Comparison of ENCODE assay signal across 8 cellular contexts in the genomic region with DNA sequence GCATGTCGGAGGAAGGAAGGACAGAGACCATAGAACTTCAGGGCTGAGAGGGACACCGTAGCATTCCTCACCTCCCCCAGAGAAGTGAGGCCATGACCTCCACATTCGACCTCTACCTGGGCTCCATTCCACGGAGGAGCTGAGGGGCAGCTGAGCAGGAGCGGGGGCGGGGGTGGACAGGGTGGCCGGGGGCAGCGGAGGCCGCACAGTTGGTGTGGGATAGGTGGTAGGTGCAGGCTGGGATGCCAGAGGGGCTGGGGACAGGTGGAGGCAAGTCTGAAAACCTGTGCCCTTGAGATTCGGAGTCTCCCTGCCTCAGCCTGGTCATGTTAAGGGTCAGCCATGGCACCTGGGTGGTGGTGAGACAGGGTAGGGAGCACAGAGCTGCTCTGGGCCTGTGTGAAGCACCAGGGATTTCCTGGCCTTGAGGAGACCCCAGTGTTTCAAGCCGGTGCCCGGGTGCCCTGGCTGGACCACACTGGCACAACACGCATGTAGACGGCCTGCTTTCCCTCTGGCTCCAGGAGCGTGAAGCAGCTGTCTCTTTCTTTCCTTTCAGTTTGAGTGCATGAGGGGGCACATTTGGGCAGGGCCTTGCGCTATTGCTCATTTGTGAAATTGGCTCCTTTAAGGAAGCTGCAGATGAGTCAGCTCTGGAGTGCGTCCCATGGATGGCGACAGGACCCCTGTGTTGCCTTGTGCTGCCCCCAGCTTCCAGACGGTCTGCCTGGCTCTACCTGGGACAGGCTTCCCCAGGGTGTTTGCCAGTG. TPM values are rescaled to one million over a fixed set of nuclear protein-coding genes. Genes with fewer than 3 reads are reported as not detected.
DNase-seq lines count a peak whose midpoint lies in the region; ATAC-seq and TF ChIP-seq lines count a peak whose summit lies in the region.

No MANE protein-coding gene starts in this region.

- H3K36me3 ChIP-seq in adrenal gland (replicated peaks in 1 of 2) (peaks cover 0 to 15% of the 10 kb centered on the region in 2 donors), right atrium auricular region (peaks cover 27% of the 10 kb centered on the region), skeletal muscle satellite cell (ENCODE audit: insufficient read depth, low read length) (peaks cover 31% of the 10 kb centered on the region)

- intact Hi-C loops in adrenal gland (cut with DNase I): no loop called here

- ATAC-seq in HG03139 (IDR thresholded peaks at IDR 0.05; ENCODE audit: unreplicated experiment) (no peak), GM19023 (IDR thresholded peaks at IDR 0.05; ENCODE audit: unreplicated experiment) (no peak)

- DNase-seq in GM04504 (ENCODE audit: low read depth) (peak; percentile 59), adrenal gland (peak in 6 of 7 donors; percentile 58 to 74 (median 62)), right atrium auricular region (ENCODE audit: low spot score) (peak; percentile 71), occipital lobe (lab: John Stamatoyannopoulos, UW) (no peak), DMS53 (lab: John Stamatoyannopoulos, UW) (no peak)

- H3K4me1 ChIP-seq in adrenal gland (replicated peaks in 1 of 2) (peaks cover 53 to 62% of the 10 kb centered on the region in 2 donors), right atrium auricular region (peaks cover 0 to 63% of the 10 kb centered on the region in 2 donors), skeletal muscle satellite cell (ENCODE audit: control insufficient read depth, insufficient read depth, low read length) (peaks cover 66% of the 10 kb centered on the region)

- H3K27ac ChIP-seq in adrenal gland (peak overlapping the region in 4 of 5 donors; percentile 13 to 92 (median 73)), right atrium auricular region (peak overlapping the region; percentile 72 to 76)

- H3K9me3 ChIP-seq in adrenal gland (replicated peaks in 1 of 3): peaks cover 0 to 10% (median 0%) of the 10 kb centered on the region in 3 donors
- H3K9me3 ChIP-seq in right atrium auricular region: peaks cover 9 to 14% of the 10 kb centered on the region in 2 donors
- H3K9me3 ChIP-seq in skeletal muscle satellite cell (replicated peaks; ENCODE audit: low read length): peaks cover 11% of the 10 kb centered on the region

- H3K9ac ChIP-seq in skeletal muscle satellite cell (ENCODE audit: low read depth, low read length): peak overlapping the region; percentile 76

- 48 to 64% (median 55%) methylated on average over 15 to 19 of the region's 19 CpGs for WGBS in adrenal gland, 4 donors

- H3K4me3 ChIP-seq in adrenal gland (no peak overlapping the region), right atrium auricular region (no peak overlapping the region), skeletal muscle satellite cell (ENCODE audit: low read length) (peak overlapping the region; percentile 48)

- TF ChIP-seq CTCF in adrenal gland (IDR thresholded peaks at IDR 0.05) (no peak), right atrium auricular region (IDR thresholded peaks at IDR 0.05) (no peak)

- no peak for TF ChIP-seq POLR2A in adrenal gland (IDR thresholded peaks at IDR 0.05)

- peak overlapping the region; percentile 79 for H3K4me2 ChIP-seq in skeletal muscle satellite cell (ENCODE audit: low read length)

- no peaks in the 10 kb centered on the region for H3K27me3 ChIP-seq in adrenal gland
- no peaks in the 10 kb centered on the region for H3K27me3 ChIP-seq in right atrium auricular region
- H3K27me3 ChIP-seq in skeletal muscle satellite cell (ENCODE audit: control insufficient read depth, insufficient read depth, low read length): no peaks in the 10 kb centered on the region

RNA-seq across cellular contexts. Expression of a gene that starts 51.8 kb away (rescaled TPM):
- total RNA-seq in adrenal gland (10 to 100 TPM in 1 of 8 donors, 1 to 10 TPM in 6, under 1 TPM in 1; 0.95 to 50.5 (median 3.6) TPM), right atrium auricular region (1 to 10 TPM; 1.2 to 1.3 TPM), occipital lobe (1.2 TPM)
- polyA plus RNA-seq in adrenal gland: 1 to 10 TPM in 1 of 3 donors, under 1 TPM in 1, not detected in 1; 0.37 to 1.0 TPM
- 1.3 and 2.0 TPM in 2 replicates for total RNA-seq in skeletal muscle satellite cell (2012; rRNA removed)

RNA-seq across cellular contexts. Expression of a gene that starts 52.5 kb away (rescaled TPM):
- total RNA-seq in adrenal gland: 100 to 1,000 TPM in 6 of 8 donors, 10 to 100 TPM in 2; 17.0 to 416 (median 281) TPM
- polyA plus RNA-seq in adrenal gland: 100 to 1,000 TPM; 202 to 558 (median 329) TPM
- total RNA-seq in right atrium auricular region: 100 to 1,000 TPM in 1 of 2 donors, 10 to 100 TPM in 1; 59.3 to 198 TPM
- 115 and 151 TPM in 2 replicates for total RNA-seq in skeletal muscle satellite cell (2012; rRNA removed)
- total RNA-seq in occipital lobe: 60.4 TPM

RNA-seq across cellular contexts. Expression of a gene that starts 58.1 kb away (rescaled TPM):
- total RNA-seq in adrenal gland (100 to 1,000 TPM in 1 of 8 donors, 10 to 100 TPM in 7; 38.7 to 125 (median 65.5) TPM), right atrium auricular region (10 to 100 TPM; 27.7 to 32.9 TPM), occipital lobe (14.2 TPM)
- 10 to 100 TPM; 17.0 to 35.1 (median 20.9) TPM for polyA plus RNA-seq in adrenal gland
- 61.4 and 71.2 TPM in 2 replicates for total RNA-seq in skeletal muscle satellite cell (2012; rRNA removed)

Comparison
In these comparisons a context has a peak if more than half of its experiments do, and no peak if none do; other contexts are left out.
1. DNase-seq: peak in GM04504 (single experiment), adrenal gland (6 of 7) and right atrium auricular region (single experiment); none in occipital lobe (single experiment) and DMS53 (single experiment).